8 cellular contexts compared by ENCODE assay signal in genomic region chrX:102345916-102346315, GRCh38.
DNase-seq lines count a peak whose midpoint lies in the region; ATAC-seq, FAIRE-seq and TF ChIP-seq lines count a peak whose summit lies in the region.

No MANE protein-coding gene starts in this region.

- in situ Hi-C loops in ACHN (cut with HindIII; ENCODE audit: low pct_ligation_motif_present, low pct_unique_long_range_greater_than_20kb, low sequenced_read_pairs) = no loop called here

- ATAC-seq in HG02840 (IDR thresholded peaks at IDR 0.05; ENCODE audit: low FRiP score, unreplicated experiment) = no peak

- no peaks in the 10 kb centered on the region for H3K4me1 Mint-ChIP-seq in mesothelial cell of epicardium

- no peaks in the 10 kb centered on the region for H3K36me3 Mint-ChIP-seq in mesothelial cell of epicardium

- H3K27ac Mint-ChIP-seq in mesothelial cell of epicardium = no peak overlapping the region

- DNase-seq in ACHN = peak; percentile 28
- peak; percentile 1 for DNase-seq in H54 (ENCODE audit: insufficient read length, low spot score)
- DNase-seq in activated CD4-positive, CD25-positive, alpha-beta regulatory T cell treated with anti-CD3 and anti-CD28 coated beads, Interleukin-2, amount 50 U/mL, for 72 hours = peak; percentile 77
- DNase-seq in dermis blood vessel endothelial cell = peak; percentile 66
- peak in 1 of 2 experiments; percentile 62 for DNase-seq in mesothelial cell of epicardium (ENCODE audit: low spot score in 2 of 2, unreplicated experiment in 2 of 2)
- DNase-seq in stimulated activated CD8-positive, alpha-beta memory T cell treated with anti-CD3 and anti-CD28 coated beads, Interleukin-7, amount 100 ng/mL, for 1 hour (ENCODE audit: low read depth in 2 of 2) = peak; percentile 34 to 52
- DNase-seq in GDM1 (lab: John Stamatoyannopoulos, UW) = no peak

- no peaks in the 10 kb centered on the region for H3K27me3 Mint-ChIP-seq in mesothelial cell of epicardium (ENCODE audit: low read depth)

- no peak for TF ChIP-seq POLR2A in H54 (IDR thresholded peaks at IDR 0.05; ENCODE audit: low read depth, low read length)

- no peak for FAIRE-seq in H54 (lab: Jason Lieb, UNC)

- peaks cover 39% of the 10 kb centered on the region for H3K9me3 Mint-ChIP-seq in mesothelial cell of epicardium

- no peak overlapping the region for H3K4me3 Mint-ChIP-seq in mesothelial cell of epicardium

- TF ChIP-seq CTCF in mesothelial cell of epicardium (IDR thresholded peaks at IDR 0.05; ENCODE audit: unreplicated experiment) = peak; percentile 94
